11 cellular contexts compared by ENCODE assay signal in genomic region chr5:108212775-108213346, GRCh38.
DNase-seq lines count a peak whose midpoint lies in the region.
"Had no signal": no experiment of that assay in that cellular context is flagged by ENCODE, and none has a peak within 500 bp of the region (broad histone marks: within the 10 kb centered on the region; RNA-seq: fewer than 3 reads in every experiment).

No MANE protein-coding gene starts in this region.

- no peaks in the 10 kb centered on the region for H3K79me1 ChIP-seq in mesenchymal stem cell (replicated peaks; ENCODE audit: low read length, poor library complexity, severe bottlenecking)

- peak; percentile 29 for DNase-seq in EH (ENCODE audit: low read depth)
- peak; percentile 65 for DNase-seq in ecto neural progenitor cell (ENCODE audit: low spot score)
- peak; percentile 65 for DNase-seq in mesenchymal stem cell
- DNase-seq in SIG-M5 (lab: John Stamatoyannopoulos, UW): no peak
- DNase-seq in inferior parietal cortex (ENCODE audit: extremely low spot score): no peak
- DNase-seq in HPDE6-E6E7 (ENCODE audit: extremely low spot score): no peak
- no peak for DNase-seq in NCI-H2029 (lab: John Stamatoyannopoulos, UW)
- DNase-seq: activated CD4-positive, alpha-beta T cell treated with anti-CD3 and anti-CD28 coated beads, Interleukin-2, amount 10 ng/mL, durations not matched to agents 7 days and 5 days; MV-4-11; posterior cingulate gyrus had no signal

- H3K9ac ChIP-seq in HUES6 (ENCODE audit: low read length): peak overlapping the region; percentile 32
- no peak overlapping the region for H3K9ac ChIP-seq in mesenchymal stem cell (ENCODE audit: low read length)

- H2BK12ac ChIP-seq in mesenchymal stem cell (ENCODE audit: low read length in 2 of 2): peak overlapping the region in 1 of 2 experiments; percentile 55

- H3K4ac ChIP-seq in mesenchymal stem cell (ENCODE audit: low read depth in 1 of 2, low read length in 2 of 2): peak overlapping the region in 1 of 2 experiments; percentile 37

- no peak overlapping the region for H3K14ac ChIP-seq in mesenchymal stem cell (ENCODE audit: low read length in 2 of 2)

- no peak overlapping the region for H2BK5ac ChIP-seq in mesenchymal stem cell (ENCODE audit: low read depth, low read length, poor library complexity, severe bottlenecking)

- H2BK120ac ChIP-seq in mesenchymal stem cell (ENCODE audit: low read depth, low read length): no peak overlapping the region

- H4K91ac ChIP-seq in mesenchymal stem cell (ENCODE audit: low read length): no peak overlapping the region

- H3K18ac ChIP-seq in mesenchymal stem cell (ENCODE audit: low read depth in 1 of 2, low read length in 2 of 2): peak overlapping the region; percentile 47 to 77

- H3K27me3 ChIP-seq in HUES6 (ENCODE audit: control insufficient read depth, insufficient read depth, low read length): no peaks in the 10 kb centered on the region
- no peaks in the 10 kb centered on the region for H3K27me3 ChIP-seq in mesenchymal stem cell (ENCODE audit: control insufficient read depth in 1 of 2, insufficient read depth in 1 of 2, low read length in 2 of 2)

- H3K4me3 ChIP-seq in HUES6 (ENCODE audit: low read depth, low read length) (peak overlapping the region; percentile 9; the same call in 1 of the 2 replicates), mesenchymal stem cell (ENCODE audit: insufficient read depth in 1 of 2, low read depth in 1 of 2, low read length in 2 of 2) (no peak overlapping the region)

- H3K36me3 ChIP-seq in HUES6 (ENCODE audit: control insufficient read depth, insufficient read depth, low read length) (no peaks in the 10 kb centered on the region), mesenchymal stem cell (ENCODE audit: control insufficient read depth in 1 of 2, insufficient read depth in 2 of 2, low read depth in 1 of 2, low read length in 2 of 2) (peaks cover 0 to 8% of the 10 kb centered on the region in 2 experiments)

- no peak overlapping the region for H2AK5ac ChIP-seq in mesenchymal stem cell (ENCODE audit: low read length, severe bottlenecking)

- H2BK15ac ChIP-seq in mesenchymal stem cell (ENCODE audit: low read depth, poor library complexity, severe bottlenecking): no peak overlapping the region

- no peak overlapping the region for H2AFZ ChIP-seq in mesenchymal stem cell (ENCODE audit: low read depth, low read length)

- no peak overlapping the region for H3K4me2 ChIP-seq in mesenchymal stem cell (ENCODE audit: low read length, poor library complexity, severe bottlenecking)

- H3K4me1 ChIP-seq in HUES6 (ENCODE audit: control insufficient read depth, insufficient read depth, low read length) (peaks cover 14% of the 10 kb centered on the region), mesenchymal stem cell (ENCODE audit: control insufficient read depth, insufficient read depth, low read depth, low read length) (peaks cover 13% of the 10 kb centered on the region)

- H3K9me3 ChIP-seq in HUES6 (ENCODE audit: control insufficient read depth, insufficient read depth, low read depth, low read length): peaks cover 7% of the 10 kb centered on the region; the same call in 1 of the 2 replicates
- peaks cover 9% of the 10 kb centered on the region for H3K9me3 ChIP-seq in mesenchymal stem cell (ENCODE audit: control insufficient read depth, low read length)

- no peak overlapping the region for H3K23ac ChIP-seq in mesenchymal stem cell (ENCODE audit: low read length in 2 of 2)

- WGBS in mesenchymal stem cell: 46% methylated on average over 3 of the region's 3 CpGs

- peak overlapping the region; percentile 67 for H4K8ac ChIP-seq in mesenchymal stem cell (ENCODE audit: low read length)

- no peak overlapping the region for H3K27ac ChIP-seq in HUES6 (ENCODE audit: low read depth, low read length)
- H3K27ac ChIP-seq in mesenchymal stem cell (ENCODE audit: low read length, poor library complexity, severe bottlenecking): no peak overlapping the region

Comparison
In these comparisons a context has a peak if more than half of its experiments do, and no peak if none do; other contexts are left out.
1. DNase-seq: peak in EH (single experiment), ecto neural progenitor cell (single experiment) and mesenchymal stem cell (single experiment); none in SIG-M5 (single experiment), inferior parietal cortex (single experiment), HPDE6-E6E7 (single experiment) and NCI-H2029 (single experiment).